15 cellular contexts compared by ENCODE assay signal in the genomic region with DNA sequence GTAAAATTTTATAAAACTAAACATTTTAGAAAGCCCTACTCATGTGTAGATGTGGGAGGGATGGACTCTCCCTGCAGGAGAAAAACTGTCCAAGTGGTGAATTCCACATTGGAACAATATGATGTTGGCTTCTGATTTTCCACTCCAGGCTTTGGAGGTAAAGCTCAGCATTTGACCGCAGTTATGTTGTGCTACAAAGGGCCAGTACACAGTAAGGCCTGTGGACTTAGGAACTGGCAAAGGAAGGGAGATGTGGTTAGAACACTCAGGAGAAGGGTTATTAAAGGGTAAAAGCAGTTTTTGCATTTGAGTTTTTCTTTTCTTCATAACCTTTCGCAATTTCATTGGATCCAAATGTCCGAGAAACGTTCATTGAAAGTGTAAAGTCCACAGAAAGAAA.
DNase-seq lines count a peak whose midpoint lies in the region; TF ChIP-seq lines count a peak whose summit lies in the region.
"Had no signal": no experiment of that assay in that cellular context is flagged by ENCODE, and none has a peak within 500 bp of the region (broad histone marks: within the 10 kb centered on the region; RNA-seq: fewer than 3 reads in every experiment).

No MANE protein-coding gene starts in this region.

- H3K4me3 ChIP-seq in esophagus squamous epithelium (no peak overlapping the region), trophoblast cell (ENCODE audit: low read depth, low read length) (no peak overlapping the region)
- H3K4me3 ChIP-seq: coronary artery, K562, neural progenitor cell, tibial artery had no signal

- no peak overlapping the region for H3K23ac ChIP-seq in trophoblast cell (ENCODE audit: low read length)

- no peak overlapping the region for H4K8ac ChIP-seq in trophoblast cell (ENCODE audit: low read depth, low read length)

- peak; percentile 77 for DNase-seq in AG09319 (ENCODE audit: extremely low read depth, low read depth)
- DNase-seq in M059J (ENCODE audit: low read depth), result peak; percentile 98
- DNase-seq in esophagus squamous epithelium (lab: John Stamatoyannopoulos, UW), result no peak
- peak in 1 of 2 donors; percentile 42 for DNase-seq in trophoblast cell
- no peak for DNase-seq in superior temporal gyrus (ENCODE audit: extremely low spot score)
- DNase-seq in DMS153 treated with DMSO at 0.1 percent for 48 hours (lab: John Stamatoyannopoulos, UW; ENCODE audit: unreplicated experiment), result no peak
- no peak for DNase-seq in DMS53 (lab: John Stamatoyannopoulos, UW)
- no peak for DNase-seq in DMS 273 (lab: John Stamatoyannopoulos, UW; ENCODE audit: unreplicated experiment)
- DNase-seq: activated B cell treated with CpG ODN at 0.5 μM for 24 hours; CD4-positive, alpha-beta T cell; stimulated activated CD4-positive, alpha-beta T cell treated with anti-CD3 and anti-CD28 coated beads, Interleukin-4, amount 100 ng/mL, for 1 hour had no signal

- no peak overlapping the region for H3K4ac ChIP-seq in trophoblast cell (ENCODE audit: low read depth, low read length)

- H2BK12ac ChIP-seq in trophoblast cell (ENCODE audit: low read length), result peak overlapping the region; percentile 55

- H2AFZ ChIP-seq in trophoblast cell (ENCODE audit: insufficient read depth, low read length, poor library complexity), result no peak overlapping the region
- H2AFZ ChIP-seq: neural progenitor cell had no signal

- H3K18ac ChIP-seq in trophoblast cell (ENCODE audit: low read length), result no peak overlapping the region

- peaks cover 3 to 83% (median 28%) of the 10 kb centered on the region in 3 donors for H3K4me1 ChIP-seq in esophagus squamous epithelium
- peaks cover 12 to 17% of the 10 kb centered on the region in 2 experiments for H3K4me1 ChIP-seq in trophoblast cell (ENCODE audit: control insufficient read depth in 1 of 2, insufficient read depth in 2 of 2, low read length in 2 of 2)
- H3K4me1 ChIP-seq: neural progenitor cell had no signal

- no peak for TF ChIP-seq POLR2A in esophagus squamous epithelium (IDR thresholded peaks at IDR 0.05)

- no peak overlapping the region for H3K9ac ChIP-seq in trophoblast cell (ENCODE audit: low read length)
- H3K9ac ChIP-seq: neural progenitor cell had no signal

- peaks cover 11% of the 10 kb centered on the region for H3K79me1 ChIP-seq in trophoblast cell (ENCODE audit: low read length)

- no peaks in the 10 kb centered on the region for H3K79me2 ChIP-seq in trophoblast cell (ENCODE audit: control insufficient read depth, insufficient read depth, low read length, poor library complexity)

- H3K36me3 ChIP-seq in esophagus squamous epithelium, result no peaks in the 10 kb centered on the region
- no peaks in the 10 kb centered on the region for H3K36me3 ChIP-seq in trophoblast cell (ENCODE audit: control insufficient read depth in 1 of 2, insufficient read depth in 2 of 2, low read length in 2 of 2)
- H3K36me3 ChIP-seq: neural progenitor cell, tibial artery had no signal

- peak overlapping the region; percentile 42 for H3K14ac ChIP-seq in trophoblast cell (ENCODE audit: low read length)

- WGBS in esophagus squamous epithelium, 2 donors, result 48 to 68% methylated on average over 4 of the region's 4 CpGs
- no CpG with 5 or more reads among the region's 4 CpGs for WGBS in trophoblast cell (ENCODE audit: extremely low coverage, insufficient coverage, insufficient read length)

- no peaks in the 10 kb centered on the region for H3K27me3 ChIP-seq in esophagus squamous epithelium
- H3K27me3 ChIP-seq in trophoblast cell (ENCODE audit: insufficient read depth, low read length), result no peaks in the 10 kb centered on the region
- H3K27me3 ChIP-seq: neural progenitor cell, tibial artery had no signal

- TF ChIP-seq CTCF in AG09319 (IDR thresholded peaks at IDR 0.05; ENCODE audit: low read depth, low read length) (no peak), esophagus squamous epithelium (IDR thresholded peaks at IDR 0.05) (no peak)

- H3K9me3 ChIP-seq in esophagus squamous epithelium, result no peaks in the 10 kb centered on the region
- H3K9me3 ChIP-seq in trophoblast cell (ENCODE audit: insufficient read depth, low read depth, low read length), result no peaks in the 10 kb centered on the region
- H3K9me3 ChIP-seq: tibial artery had no signal

- no peak overlapping the region for H4K12ac ChIP-seq in trophoblast cell (ENCODE audit: low read depth, low read length)

- no peak overlapping the region for H2AK5ac ChIP-seq in trophoblast cell (ENCODE audit: low read length)

- intact Hi-C loops in esophagus squamous epithelium (cut with DNase I), result no loop called here

- peak overlapping the region; percentile 78 to 87 (median 84) for H3K27ac ChIP-seq in esophagus squamous epithelium
- peak overlapping the region; percentile 72 for H3K27ac ChIP-seq in trophoblast cell (ENCODE audit: low read depth, low read length)
- H3K27ac ChIP-seq: neural progenitor cell had no signal

- H3K4me2 ChIP-seq in trophoblast cell (ENCODE audit: low read length), result peak overlapping the region; percentile 33
- H3K4me2 ChIP-seq: neural progenitor cell had no signal

- H2BK120ac ChIP-seq in trophoblast cell (ENCODE audit: insufficient read depth, low read length, poor library complexity), result peak overlapping the region; percentile 5

- H4K91ac ChIP-seq in trophoblast cell (ENCODE audit: low read depth, low read length), result no peak overlapping the region

- H2BK5ac ChIP-seq in trophoblast cell (ENCODE audit: low read depth, low read length, poor library complexity), result peak overlapping the region; percentile 45

Comparison
In these comparisons a context has a peak if more than half of its experiments do, and no peak if none do; other contexts are left out.
1. DNase-seq: peak in AG09319 (single experiment) and M059J (single experiment); none in esophagus squamous epithelium (single experiment), superior temporal gyrus (single experiment), DMS153 treated with DMSO at 0.1 percent for 48 hours (single experiment), DMS53 (single experiment) and DMS 273 (single experiment).